In the genomic region with DNA sequence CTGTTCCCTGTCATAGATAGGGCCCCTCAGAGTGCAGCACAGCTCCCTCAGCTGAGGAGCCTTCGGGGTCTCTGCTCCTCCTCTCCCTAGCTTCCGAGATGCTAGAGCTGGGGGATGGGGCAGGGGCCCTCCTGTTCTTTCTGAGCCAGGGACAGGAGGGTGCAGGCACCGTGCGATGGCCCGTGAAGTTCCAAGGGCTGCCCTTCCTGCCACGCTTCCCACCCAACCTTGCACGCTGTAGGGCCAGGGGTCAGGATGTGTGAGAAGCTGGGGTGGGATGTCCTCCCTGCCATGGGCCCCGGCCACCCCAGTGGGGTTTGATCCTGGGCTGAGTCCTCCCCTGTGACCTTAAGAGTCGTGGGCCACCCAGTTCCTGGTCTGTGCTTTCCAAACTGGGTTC, we compare ENCODE assay signal across 17 cellular contexts.
DNase-seq lines count a peak whose midpoint lies in the region; ATAC-seq and TF ChIP-seq lines count a peak whose summit lies in the region.
"Had no signal": no experiment of that assay in that cellular context is flagged by ENCODE, and none has a peak within 500 bp of the region (broad histone marks: within the 10 kb centered on the region; RNA-seq: fewer than 3 reads in every experiment).

No MANE protein-coding gene starts in this region.

- no peaks in the 10 kb centered on the region for H4K20me1 ChIP-seq in BLaER1

- CTCF ChIA-PET in activated CD4-positive, alpha-beta memory T cell treated with anti-CD3 and anti-CD28 coated beads, Interleukin-2, amount 10 ng/mL, durations not matched to agents 7 days and 5 days (lab: Charles Lee) = no interaction called here

- DNase-seq in chondrocyte (ENCODE audit: low spot score) (peak; percentile 71), spleen (peak; percentile 35), NCI-H69 (lab: John Stamatoyannopoulos, UW) (no peak)
- DNase-seq in activated CD4-positive, alpha-beta memory T cell treated with anti-CD3 and anti-CD28 coated beads, Interleukin-2, amount 10 ng/mL, durations not matched to agents 7 days and 5 days = no peak
- DNase-seq: AML-193; Caco-2; Calu3; CD4-positive, alpha-beta T cell; CD8-positive, alpha-beta T cell; DMS79 treated with DMSO at 0.1 percent for 48 hours; GF-D8 had no signal

- 80 to 88% (median 83%) methylated on average over 7 to 9 of the region's 9 CpGs for WGBS in spleen, 5 donors

- no peak overlapping the region for H3K9ac ChIP-seq in BLaER1

- no peak overlapping the region for H3K4me3 Mint-ChIP-seq in chondrocyte (ENCODE audit: unreplicated experiment)
- H3K4me3 Mint-ChIP-seq in activated CD4-positive, alpha-beta memory T cell treated with anti-CD3 and anti-CD28 coated beads, Interleukin-2, amount 10 ng/mL, durations not matched to agents 7 days and 5 days = no peak overlapping the region
- H3K4me3 Mint-ChIP-seq: B cell; CD4-positive, alpha-beta T cell; CD8-positive, alpha-beta T cell had no signal

- peaks cover 3% of the 10 kb centered on the region for H3K36me3 Mint-ChIP-seq in chondrocyte (ENCODE audit: low read depth)
- no peaks in the 10 kb centered on the region for H3K36me3 Mint-ChIP-seq in activated CD4-positive, alpha-beta memory T cell treated with anti-CD3 and anti-CD28 coated beads, Interleukin-2, amount 10 ng/mL, durations not matched to agents 7 days and 5 days (ENCODE audit: low read depth)
- H3K36me3 Mint-ChIP-seq: CD8-positive, alpha-beta T cell had no signal

- H3K27me3 ChIP-seq in BLaER1 (no peaks in the 10 kb centered on the region), spleen (replicated peaks in 1 of 7) (peaks cover 0 to 48% (median 14%) of the 10 kb centered on the region in 7 donors)

- no peak for ATAC-seq in HG02610 (IDR thresholded peaks at IDR 0.05; ENCODE audit: unreplicated experiment)
- ATAC-seq: A549; CD8-positive, alpha-beta T cell had no signal

- no peaks in the 10 kb centered on the region for H3K4me1 Mint-ChIP-seq in chondrocyte (ENCODE audit: low read depth)
- H3K4me1 Mint-ChIP-seq in activated CD4-positive, alpha-beta memory T cell treated with anti-CD3 and anti-CD28 coated beads, Interleukin-2, amount 10 ng/mL, durations not matched to agents 7 days and 5 days = no peaks in the 10 kb centered on the region

- intact Hi-C loops in spleen (cut with DNase I; ENCODE audit: low total_unique reads) = no loop called here

- H3K9me3 ChIP-seq in BLaER1 = peaks cover 14% of the 10 kb centered on the region
- peaks cover 0 to 3% (median 0%) of the 10 kb centered on the region in 8 donors for H3K9me3 ChIP-seq in spleen
- H3K9me3 ChIP-seq: A549, Caco-2 had no signal

- H3K27ac ChIP-seq in BLaER1 (no peak overlapping the region), spleen (no peak overlapping the region)
- H3K27ac ChIP-seq: 22Rv1, A549, C4-2B had no signal

- H3K9me3 Mint-ChIP-seq in chondrocyte (ENCODE audit: low read depth) = peaks cover 27% of the 10 kb centered on the region
- peaks cover 12% of the 10 kb centered on the region for H3K9me3 Mint-ChIP-seq in activated CD4-positive, alpha-beta memory T cell treated with anti-CD3 and anti-CD28 coated beads, Interleukin-2, amount 10 ng/mL, durations not matched to agents 7 days and 5 days

- H3K36me3 ChIP-seq in BLaER1 = no peaks in the 10 kb centered on the region
- no peaks in the 10 kb centered on the region for H3K36me3 ChIP-seq in spleen

- POLR2A ChIA-PET in activated CD4-positive, alpha-beta memory T cell treated with anti-CD3 and anti-CD28 coated beads, Interleukin-2, amount 10 ng/mL, durations not matched to agents 7 days and 5 days (lab: Charles Lee) = no interaction called here

- TF ChIP-seq CTCF in chondrocyte (IDR thresholded peaks at IDR 0.05) = no peak
- TF ChIP-seq CTCF in spleen (IDR thresholded peaks at IDR 0.05 in 8 of 11, conservative IDR thresholded peaks at IDR 0.05 in 3 of 11) = no peak

- no peak overlapping the region for H3K27ac Mint-ChIP-seq in chondrocyte (ENCODE audit: unreplicated experiment)
- H3K27ac Mint-ChIP-seq in activated CD4-positive, alpha-beta memory T cell treated with anti-CD3 and anti-CD28 coated beads, Interleukin-2, amount 10 ng/mL, durations not matched to agents 7 days and 5 days = no peak overlapping the region
- H3K27ac Mint-ChIP-seq: B cell; CD4-positive, alpha-beta T cell; CD8-positive, alpha-beta T cell had no signal

- no peaks in the 10 kb centered on the region for H3K27me3 Mint-ChIP-seq in chondrocyte (ENCODE audit: low read depth)
- no peaks in the 10 kb centered on the region for H3K27me3 Mint-ChIP-seq in activated CD4-positive, alpha-beta memory T cell treated with anti-CD3 and anti-CD28 coated beads, Interleukin-2, amount 10 ng/mL, durations not matched to agents 7 days and 5 days

- no peak overlapping the region for H3K4me3 ChIP-seq in BLaER1
- no peak overlapping the region for H3K4me3 ChIP-seq in spleen
- H3K4me3 ChIP-seq: A549 had no signal

- H3K4me2 ChIP-seq in BLaER1 = peak overlapping the region; percentile 44
- H3K4me2 ChIP-seq: A549 had no signal

- H3K4me1 ChIP-seq in BLaER1 (peaks cover 30% of the 10 kb centered on the region), spleen (no peaks in the 10 kb centered on the region)
- H3K4me1 ChIP-seq: A549, Caco-2 had no signal

- TF ChIP-seq POLR2A in spleen (IDR thresholded peaks at IDR 0.05) = no peak

Comparison
In these comparisons a context has a peak if more than half of its experiments do, and no peak if none do; other contexts are left out.
1. DNase-seq: peak in chondrocyte (single experiment) and spleen (single experiment); none in NCI-H69 (single experiment) and activated CD4-positive, alpha-beta memory T cell treated with anti-CD3 and anti-CD28 coated beads, Interleukin-2, amount 10 ng/mL, durations not matched to agents 7 days and 5 days (single experiment).